16 cellular contexts compared by ENCODE assay signal in genomic region chr14:20247651-20248246, GRCh38. TPM values are rescaled to one million over a fixed set of nuclear protein-coding genes. Genes with fewer than 3 reads are reported as not detected.
DNase-seq lines count a peak whose midpoint lies in the region; TF ChIP-seq lines count a peak whose summit lies in the region.
"Had no signal": no experiment of that assay in that cellular context is flagged by ENCODE, and none has a peak within 500 bp of the region (broad histone marks: within the 10 kb centered on the region; RNA-seq: fewer than 3 reads in every experiment).

No MANE protein-coding gene starts in this region.

- H3K9ac ChIP-seq in Karpas-422 (ENCODE audit: low read length), result no peak overlapping the region

- no peaks in the 10 kb centered on the region for H3K36me3 ChIP-seq in Karpas-422 (ENCODE audit: insufficient read depth, low read length)

- H3K27me3 Mint-ChIP-seq in activated naive CD4-positive, alpha-beta T cell treated with anti-CD3 and anti-CD28 coated beads for 36 hours (ENCODE audit: low read depth), result no peaks in the 10 kb centered on the region
- H3K27me3 Mint-ChIP-seq: central memory CD8-positive, alpha-beta T cell; T-helper 17 cell had no signal

- H3K9me3 ChIP-seq in Karpas-422 (ENCODE audit: low read length), result peaks cover 3% of the 10 kb centered on the region; the same call in 1 of the 2 replicates

- no peak overlapping the region for H3K4me3 ChIP-seq in Karpas-422 (ENCODE audit: low read length)

- H3K36me3 Mint-ChIP-seq in activated naive CD4-positive, alpha-beta T cell treated with anti-CD3 and anti-CD28 coated beads for 36 hours (ENCODE audit: low read depth), result no peaks in the 10 kb centered on the region
- H3K36me3 Mint-ChIP-seq: mesothelial cell of epicardium had no signal

- no peak overlapping the region for H3K27ac ChIP-seq in Karpas-422 (ENCODE audit: low read length)

- no peaks in the 10 kb centered on the region for H3K79me2 ChIP-seq in Karpas-422 (ENCODE audit: low read length)

- 0 out of 2 replicates have a peak, but pooled peaks cover 3% of the 10 kb centered on the region for H3K27me3 ChIP-seq in Karpas-422 (ENCODE audit: low read length)

- peaks cover 6% of the 10 kb centered on the region for H3K9me3 Mint-ChIP-seq in activated naive CD4-positive, alpha-beta T cell treated with anti-CD3 and anti-CD28 coated beads for 36 hours

- H3K4me3 Mint-ChIP-seq in activated naive CD4-positive, alpha-beta T cell treated with anti-CD3 and anti-CD28 coated beads for 36 hours, result no peak overlapping the region
- H3K4me3 Mint-ChIP-seq: central memory CD8-positive, alpha-beta T cell; mesothelial cell of epicardium; T-helper 17 cell had no signal

- intact Hi-C loops in activated naive CD4-positive, alpha-beta T cell treated with anti-CD3 and anti-CD28 coated beads for 36 hours (cut with micrococcal nuclease), result no loop called here

- H3K27ac Mint-ChIP-seq in activated naive CD4-positive, alpha-beta T cell treated with anti-CD3 and anti-CD28 coated beads for 36 hours, result no peak overlapping the region
- H3K27ac Mint-ChIP-seq: mesothelial cell of epicardium, T-helper 17 cell had no signal

- H3K4me1 Mint-ChIP-seq in activated naive CD4-positive, alpha-beta T cell treated with anti-CD3 and anti-CD28 coated beads for 36 hours (ENCODE audit: low read depth), result no peaks in the 10 kb centered on the region
- H3K4me1 Mint-ChIP-seq: central memory CD8-positive, alpha-beta T cell; mesothelial cell of epicardium; T-helper 17 cell had no signal

- CTCF ChIA-PET in activated naive CD4-positive, alpha-beta T cell treated with anti-CD3 and anti-CD28 coated beads for 36 hours (lab: Charles Lee), result interaction anchor here (0.6 kb wide), 1 partner anchor 1266 kb away, joined by 4 read pairs; no protein-coding TSS in a partner anchor

- H4K20me1 ChIP-seq in Karpas-422 (ENCODE audit: insufficient read depth, low read depth, low read length), result no peaks in the 10 kb centered on the region

- no peak overlapping the region for H2AFZ ChIP-seq in Karpas-422 (ENCODE audit: low read length)

- H3K4me1 ChIP-seq in Karpas-422 (ENCODE audit: low read length), result no peaks in the 10 kb centered on the region

- no peaks in the 10 kb centered on the region for H3K9me2 ChIP-seq in Karpas-422 (replicated peaks; ENCODE audit: insufficient read depth, low read length)

- peak; percentile 32 for DNase-seq in DMS 273 (lab: John Stamatoyannopoulos, UW; ENCODE audit: unreplicated experiment)
- DNase-seq in DMS 273 treated with DMSO at 0.1 percent for 48 hours (lab: John Stamatoyannopoulos, UW), result no peak
- peak; percentile 78 for DNase-seq in Karpas-422
- DNase-seq in SHP77 (lab: John Stamatoyannopoulos, UW), result peak; percentile 48 to 54
- peak; percentile 24 for DNase-seq in kidney glomerular epithelial cell (lab: John Stamatoyannopoulos, UW)
- no peak for DNase-seq in activated CD8-positive, alpha-beta memory T cell treated with anti-CD3 and anti-CD28 coated beads, Interleukin-2, amount 50 U/mL, for 4 hours
- no peak for DNase-seq in GM20000 (ENCODE audit: low spot score)
- no peak for DNase-seq in activated naive CD4-positive, alpha-beta T cell treated with anti-CD3 and anti-CD28 coated beads for 36 hours
- DNase-seq: 8988T; activated T-cell treated with anti-CD3 and anti-CD28 coated beads for 4 hours; NCI-H1417 treated with DMSO at 0.1 percent for 48 hours; stimulated activated CD8-positive, alpha-beta memory T cell treated with anti-CD3 and anti-CD28 coated beads, Interleukin-4, amount 100 ng/mL, for 48 hours; T-helper 17 cell had no signal

- no peak overlapping the region for H3K4me2 ChIP-seq in Karpas-422 (ENCODE audit: low read depth, low read length, poor library complexity, severe bottlenecking)

- TF ChIP-seq CTCF in GM20000 (IDR thresholded peaks at IDR 0.05; ENCODE audit: extremely low read depth, missing control alignments), result no peak

RNA-seq across cellular contexts. Expression of gene OR11H4, which starts 8.7 kb away (rescaled TPM):
- not detected in 2 replicates for total RNA-seq in Karpas-422 (2014; rRNA removed; shearing (Covaris generic); ENCODE audit: low replicate concordance)
- total RNA-seq in activated naive CD4-positive, alpha-beta T cell treated with anti-CD3 and anti-CD28 coated beads for 36 hours, result not detected
- total RNA-seq: frontal cortex, mesothelial cell of epicardium, T-helper 17 cell had no signal

RNA-seq across cellular contexts. Expression of gene OR11H7, which starts 19.0 kb away (rescaled TPM):
- total RNA-seq in Karpas-422 (2014; rRNA removed; shearing (Covaris generic); ENCODE audit: low replicate concordance), result not detected in 2 replicates
- not detected for total RNA-seq in activated naive CD4-positive, alpha-beta T cell treated with anti-CD3 and anti-CD28 coated beads for 36 hours
- total RNA-seq: frontal cortex, mesothelial cell of epicardium, T-helper 17 cell had no signal

RNA-seq across cellular contexts. Expression of gene OR11H6, which starts 24.2 kb away (rescaled TPM):
- not detected in 2 replicates for total RNA-seq in Karpas-422 (2014; rRNA removed; shearing (Covaris generic); ENCODE audit: low replicate concordance)
- total RNA-seq in activated naive CD4-positive, alpha-beta T cell treated with anti-CD3 and anti-CD28 coated beads for 36 hours, result not detected
- total RNA-seq: frontal cortex, mesothelial cell of epicardium, T-helper 17 cell had no signal

RNA-seq across cellular contexts. Expression of gene OR11G2, which starts 57.1 kb away (rescaled TPM):
- not detected in 2 replicates for total RNA-seq in Karpas-422 (2014; rRNA removed; shearing (Covaris generic); ENCODE audit: low replicate concordance)
- not detected for total RNA-seq in activated naive CD4-positive, alpha-beta T cell treated with anti-CD3 and anti-CD28 coated beads for 36 hours
- total RNA-seq: frontal cortex, mesothelial cell of epicardium, T-helper 17 cell had no signal

RNA-seq across cellular contexts. Expression of gene TTC5, which starts 58.0 kb away (rescaled TPM):
- total RNA-seq in Karpas-422 (2014; rRNA removed; shearing (Covaris generic); ENCODE audit: low replicate concordance), result 24.6 and 28.0 TPM in 2 replicates
- 10 to 100 TPM; 15.2 to 18.5 TPM for total RNA-seq in activated naive CD4-positive, alpha-beta T cell treated with anti-CD3 and anti-CD28 coated beads for 36 hours

Comparison
In these comparisons a context has a peak if more than half of its experiments do, and no peak if none do; other contexts are left out.
1. DNase-seq: peak in DMS 273 (single experiment), Karpas-422 (single experiment), SHP77 (2 of 2) and kidney glomerular epithelial cell (single experiment); none in DMS 273 treated with DMSO at 0.1 percent for 48 hours (single experiment), activated CD8-positive, alpha-beta memory T cell treated with anti-CD3 and anti-CD28 coated beads, Interleukin-2, amount 50 U/mL, for 4 hours (single experiment), GM20000 (single experiment) and activated naive CD4-positive, alpha-beta T cell treated with anti-CD3 and anti-CD28 coated beads for 36 hours (single experiment).